Comparison of ENCODE assay signal across 8 cellular contexts in genomic region chr1:245310605-245311531, GRCh38.
DNase-seq lines count a peak whose midpoint lies in the region; TF ChIP-seq lines count a peak whose summit lies in the region.

No MANE protein-coding gene starts in this region.

- no peaks in the 10 kb centered on the region for H3K9me2 ChIP-seq in GM23248 (ENCODE audit: insufficient read depth)

- in situ Hi-C loops in GM23248 (cut with MboI): no loop called here

- DNase-seq in GM23248 (peak; percentile 58), NCI-H345 treated with DMSO at 0.1 percent for 48 hours (lab: John Stamatoyannopoulos, UW; ENCODE audit: unreplicated experiment) (peak; percentile 40), spleen (peak; percentile 71), NCI-H2171 treated with DMSO at 0.1 percent for 48 hours (lab: John Stamatoyannopoulos, UW) (no peak), cortex of kidney (lab: John Stamatoyannopoulos, UW) (no peak), NK-92 (lab: John Stamatoyannopoulos, UW; ENCODE audit: unreplicated experiment) (no peak)

- H3K36me3 ChIP-seq in GM23248 (ENCODE audit: low read depth): no peaks in the 10 kb centered on the region
- H3K36me3 ChIP-seq in duodenal mucosa (ENCODE audit: control insufficient read depth in 1 of 2, insufficient read depth in 2 of 2, low read length in 2 of 2): no peaks in the 10 kb centered on the region
- no peaks in the 10 kb centered on the region for H3K36me3 ChIP-seq in spleen

- 7 to 9% methylated on average over 21 of the region's 21 CpGs for WGBS in GM23248 (ENCODE audit: low coverage in 1 of 2, low lambda C conversion rate in 2 of 2, missing lambda C conversion rate in 2 of 2), 2 experiments
- 7 to 22% (median 13%) methylated on average over 20 to 21 of the region's 21 CpGs for WGBS in spleen, 5 donors

- intact Hi-C loops in spleen (cut with DNase I; ENCODE audit: low total_unique reads): no loop called here

- no peak for TF ChIP-seq POLR2A in spleen (IDR thresholded peaks at IDR 0.05)

- H3K4me2 ChIP-seq in GM23248 (ENCODE audit: unreplicated experiment): peak overlapping the region; percentile 84

- H3K4me1 ChIP-seq in GM23248 (ENCODE audit: insufficient read depth): no peaks in the 10 kb centered on the region; the same call in 1 of the 2 replicates
- no peaks in the 10 kb centered on the region for H3K4me1 ChIP-seq in duodenal mucosa (ENCODE audit: control insufficient read depth in 1 of 2, insufficient read depth in 2 of 2, low read length in 2 of 2)
- peaks cover 0 to 23% (median 9%) of the 10 kb centered on the region in 6 donors for H3K4me1 ChIP-seq in spleen

- H3K27me3 ChIP-seq in GM23248 (replicated peaks; ENCODE audit: insufficient read depth): no peaks in the 10 kb centered on the region
- H3K27me3 ChIP-seq in duodenal mucosa (ENCODE audit: control insufficient read depth in 1 of 2, insufficient read depth in 2 of 2, low read length in 2 of 2): no peaks in the 10 kb centered on the region
- H3K27me3 ChIP-seq in spleen (replicated peaks in 1 of 7): peaks cover 0 to 12% (median 0%) of the 10 kb centered on the region in 7 donors

- H3K9me3 ChIP-seq in GM23248 (ENCODE audit: low read depth): no peaks in the 10 kb centered on the region
- H3K9me3 ChIP-seq in duodenal mucosa (ENCODE audit: control insufficient read depth in 1 of 2, low read length in 2 of 2): no peaks in the 10 kb centered on the region
- H3K9me3 ChIP-seq in spleen: no peaks in the 10 kb centered on the region

- no peaks in the 10 kb centered on the region for H4K20me1 ChIP-seq in GM23248 (ENCODE audit: insufficient read depth)

- TF ChIP-seq CTCF in GM12875 (IDR thresholded peaks at IDR 0.05; ENCODE audit: borderline replicate concordance, insufficient read depth, low read depth, low read length) (no peak), spleen (IDR thresholded peaks at IDR 0.05 in 8 of 11, conservative IDR thresholded peaks at IDR 0.05 in 3 of 11) (no peak)

- no peaks in the 10 kb centered on the region for H3K79me2 ChIP-seq in GM23248 (ENCODE audit: insufficient read depth)

- H3K27ac ChIP-seq in GM23248 (no peak overlapping the region), duodenal mucosa (ENCODE audit: low read depth, low read length) (no peak overlapping the region), spleen (peak overlapping the region in 4 of 8 donors; percentile 9 to 67 (median 42))

- peak overlapping the region; percentile 36 for H3K4me3 ChIP-seq in GM12875 (ENCODE audit: low read depth, low read length)
- H3K4me3 ChIP-seq in GM23248: peak overlapping the region; percentile 62
- H3K4me3 ChIP-seq in duodenal mucosa (ENCODE audit: low read depth in 1 of 2, low read length in 2 of 2): peak overlapping the region; percentile 32 to 44
- peak overlapping the region in 3 of 8 donors; percentile 3 to 51 (median 25) for H3K4me3 ChIP-seq in spleen

- no peaks in the 10 kb centered on the region; the same call in 1 of the 2 replicates for H3F3A ChIP-seq in GM23248 (ENCODE audit: insufficient read depth)

- H2AFZ ChIP-seq in GM23248: peak overlapping the region; percentile 70

- H3K9ac ChIP-seq in GM23248 (peak overlapping the region; percentile 34), duodenal mucosa (ENCODE audit: low read depth in 1 of 2, low read length in 2 of 2) (no peak overlapping the region)

Comparison
In these comparisons a context has a peak if more than half of its experiments do, and no peak if none do; other contexts are left out.
1. DNase-seq: peak in GM23248 (single experiment), NCI-H345 treated with DMSO at 0.1 percent for 48 hours (single experiment) and spleen (single experiment); none in NCI-H2171 treated with DMSO at 0.1 percent for 48 hours (single experiment), cortex of kidney (single experiment) and NK-92 (single experiment).